13 cellular contexts compared by ENCODE assay signal in genomic region chr11:61472868-61473267, GRCh38. TPM values are rescaled to one million over a fixed set of nuclear protein-coding genes. Genes with fewer than 3 reads are reported as not detected.
DNase-seq lines count a peak whose midpoint lies in the region; TF ChIP-seq lines count a peak whose summit lies in the region.
"Had no signal": no experiment of that assay in that cellular context is flagged by ENCODE, and none has a peak within 500 bp of the region (broad histone marks: within the 10 kb centered on the region; RNA-seq: fewer than 3 reads in every experiment).

No MANE protein-coding gene starts in this region.

- peak overlapping the region; percentile 78 to 87 for H3K27ac ChIP-seq in ascending aorta
- peak overlapping the region; percentile 94 for H3K27ac ChIP-seq in osteoblast (ENCODE audit: low read depth, low read length)
- peak overlapping the region; percentile 53 to 72 (median 64) for H3K27ac ChIP-seq in transverse colon
- H3K27ac ChIP-seq: foreskin keratinocyte had no signal

- H3K79me2 ChIP-seq in osteoblast (ENCODE audit: insufficient read depth, low read length), result no peaks in the 10 kb centered on the region

- 68% methylated on average over 5 of the region's 5 CpGs; no CpG with 5 or more reads in 1 of the 2 donors for WGBS in transverse colon (ENCODE audit: low coverage in 1 of 2), 2 donors

- TF ChIP-seq CTCF in ascending aorta (IDR thresholded peaks at IDR 0.05) (no peak), osteoblast (IDR thresholded peaks at IDR 0.05; ENCODE audit: extremely low read depth, low read depth, low read length) (no peak), transverse colon (IDR thresholded peaks at IDR 0.05) (no peak)

- H3K4me3 ChIP-seq in ascending aorta, result no peak overlapping the region
- peak overlapping the region; percentile 33 for H3K4me3 ChIP-seq in osteoblast (ENCODE audit: insufficient read depth, low read length)
- H3K4me3 ChIP-seq in transverse colon, result no peak overlapping the region

- in situ Hi-C loops in transverse colon (cut with MboI; ENCODE audit: low pct_ligation_motif_present in 1 of 4, low pct_unique_long_range_greater_than_20kb in 1 of 4, low sequenced_read_pairs in 3 of 4), result loop anchor here in 3 of 4 donors (10.0 kb wide), 2 partner anchors 52 to 162 kb away; no protein-coding TSS in a partner anchor

- H4K20me1 ChIP-seq in osteoblast (ENCODE audit: insufficient read depth, low read length), result peaks cover 4% of the 10 kb centered on the region

- intact Hi-C loops in ascending aorta (cut with DNase I) (loop anchor here (2.0 kb wide), 1 partner anchor 26 kb away; no protein-coding TSS in a partner anchor), transverse colon (cut with DNase I; ENCODE audit: low total_unique reads) (no loop called here)

- DNase-seq in ascending aorta (ENCODE audit: low spot score in 2 of 2), result peak in 1 of 2 donors; percentile 79
- DNase-seq in fibroblast of the conjunctiva (ENCODE audit: low read depth), result peak; percentile 81
- no peak for DNase-seq in osteoblast (ENCODE audit: insufficient read length, low spot score, missing footprints)
- no peak for DNase-seq in transverse colon
- DNase-seq in HuH-7 (ENCODE audit: low spot score), result no peak
- DNase-seq in NCI-H69 (lab: John Stamatoyannopoulos, UW), result no peak
- DNase-seq in NCI-H2196 (lab: John Stamatoyannopoulos, UW; ENCODE audit: unreplicated experiment), result no peak
- DNase-seq: activated CD4-positive, CD25-positive, alpha-beta regulatory T cell treated with anti-CD3 and anti-CD28 coated beads, Interleukin-2, amount 50 U/mL, for 72 hours; COR-L47; KG1; NCI-H2029 treated with DMSO at 0.1 percent for 48 hours; SW 1271 had no signal

- H3K27me3 ChIP-seq in ascending aorta (no peaks in the 10 kb centered on the region), osteoblast (ENCODE audit: insufficient read depth, low read length) (no peaks in the 10 kb centered on the region), transverse colon (no peaks in the 10 kb centered on the region)

- no peak for TF ChIP-seq POLR2A in transverse colon (IDR thresholded peaks at IDR 0.05)

- no peaks in the 10 kb centered on the region for H3K9me3 ChIP-seq in ascending aorta
- H3K9me3 ChIP-seq in osteoblast (ENCODE audit: low read depth, low read length), result no peaks in the 10 kb centered on the region
- H3K9me3 ChIP-seq in transverse colon, result no peaks in the 10 kb centered on the region

- peaks cover 0 to 11% of the 10 kb centered on the region in 2 donors for H3K36me3 ChIP-seq in ascending aorta
- H3K36me3 ChIP-seq in osteoblast (ENCODE audit: insufficient read depth, low read length), result no peaks in the 10 kb centered on the region
- no peaks in the 10 kb centered on the region for H3K36me3 ChIP-seq in transverse colon

- H3K4me2 ChIP-seq in osteoblast (ENCODE audit: insufficient read depth, low read length), result peak overlapping the region; percentile 54

- no peak for TF ChIP-seq EP300 in transverse colon (IDR thresholded peaks at IDR 0.05; ENCODE audit: low read depth)

- no peak overlapping the region for H2AFZ ChIP-seq in osteoblast (ENCODE audit: low read length)

- H3K4me1 ChIP-seq in ascending aorta, result peaks cover 0 to 14% of the 10 kb centered on the region in 2 donors
- peaks cover 25% of the 10 kb centered on the region for H3K4me1 ChIP-seq in osteoblast (ENCODE audit: insufficient read depth, low read length)
- peaks cover 3 to 33% (median 14%) of the 10 kb centered on the region in 4 donors for H3K4me1 ChIP-seq in transverse colon
- H3K4me1 ChIP-seq: foreskin keratinocyte had no signal

RNA-seq across cellular contexts. Expression of gene LRRC10B, which starts 35.7 kb away (rescaled TPM):
- total RNA-seq in ascending aorta (0.85 TPM), osteoblast (under 0.01 TPM in 2 replicates), transverse colon (1 to 10 TPM in 1 of 4 donors, under 1 TPM in 2, not detected in 1; 0.32 to 1.1 (median 0.60) TPM)
- total RNA-seq: foreskin keratinocyte had no signal

RNA-seq across cellular contexts. Expression of gene SDHAF2, which starts 42.9 kb away (rescaled TPM):
- 13.6 TPM for total RNA-seq in ascending aorta
- 37.7 and 46.3 TPM in 2 replicates for total RNA-seq in osteoblast
- total RNA-seq in transverse colon, result 100 to 1,000 TPM in 1 of 4 donors, 10 to 100 TPM in 3; 65.8 to 122 (median 81.4) TPM

RNA-seq across cellular contexts. Expression of gene CPSF7, which starts 43.1 kb away (rescaled TPM):
- total RNA-seq in ascending aorta (22.9 TPM), osteoblast (29.0 and 29.2 TPM in 2 replicates), transverse colon (10 to 100 TPM; 43.6 to 65.1 (median 53.7) TPM)
